In genomic region chr3:149585401-149585726, GRCh38 we compare ENCODE assay signal across 1 cellular context.
TF ChIP-seq lines count a peak whose summit lies in the region.

No MANE protein-coding gene starts in this region.

TF ChIP-seq in HepG2, 621 proteins besides CTCF, POLR2A, EP300 and RAD21 (continued from another document):
- TF ChIP-seq PRDM4 (CRISPR knock-in tag; IDR thresholded peaks at IDR 0.05; ENCODE audit: borderline replicate concordance): no peak
- no peak for TF ChIP-seq BCL3 (CRISPR knock-in tag; IDR thresholded peaks at IDR 0.05)
- TF ChIP-seq ZKSCAN8 (CRISPR knock-in tag; IDR thresholded peaks at IDR 0.05; ENCODE audit: borderline replicate concordance): no peak
- no peak for TF ChIP-seq PAF1 (CRISPR knock-in tag; IDR thresholded peaks at IDR 0.05)
